ENCODE assay signal across 2 cellular contexts in the genomic region with DNA sequence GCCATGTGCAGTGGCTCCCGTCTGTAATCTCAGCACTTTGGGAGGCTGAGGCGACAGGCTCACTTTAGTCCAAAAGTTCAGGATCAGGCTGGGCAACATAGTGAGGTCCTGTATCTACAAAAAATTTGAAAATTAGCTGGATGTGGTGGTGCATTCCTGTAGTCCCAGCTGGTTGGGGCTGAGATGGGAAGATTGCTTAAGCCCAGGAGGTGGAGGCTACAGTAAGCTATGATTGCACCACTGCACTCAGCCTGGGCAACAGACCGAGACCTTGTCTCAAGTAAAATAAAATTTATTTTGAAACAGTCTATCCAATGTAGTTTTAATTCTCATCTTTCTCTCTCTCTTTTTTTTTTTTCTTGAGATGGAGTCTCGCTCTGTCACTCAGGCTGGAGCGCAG.
TF ChIP-seq lines count a peak whose summit lies in the region.

No MANE protein-coding gene starts in this region.

TF ChIP-seq in liver, 16 proteins besides CTCF, POLR2A, EP300 and RAD21:
- TF ChIP-seq, protein P1, sequence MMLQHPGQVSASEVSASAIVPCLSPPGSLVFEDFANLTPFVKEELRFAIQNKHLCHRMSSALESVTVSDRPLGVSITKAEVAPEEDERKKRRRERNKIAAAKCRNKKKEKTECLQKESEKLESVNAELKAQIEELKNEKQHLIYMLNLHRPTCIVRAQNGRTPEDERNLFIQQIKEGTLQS (IDR thresholded peaks at IDR 0.05): no peak
- TF ChIP-seq HNF4A (conservative IDR thresholded peaks at IDR 0.05): peak; percentile 20 to 25

TF ChIP-seq in HepG2, 621 proteins besides CTCF, POLR2A, EP300 and RAD21:
- TF ChIP-seq CCDC6 (CRISPR knock-in tag; IDR thresholded peaks at IDR 0.05) (no peak), CHD4 (IDR thresholded peaks at IDR 0.05; ENCODE audit: borderline replicate concordance, low read length) (no peak), PHF5A (CRISPR knock-in tag; IDR thresholded peaks at IDR 0.05; ENCODE audit: low read depth, unreplicated experiment) (no peak), RBFOX2 (IDR thresholded peaks at IDR 0.05; ENCODE audit: low read depth, low read length) (no peak), THYN1 (CRISPR knock-in tag; IDR thresholded peaks at IDR 0.05; ENCODE audit: borderline replicate concordance, low read depth) (no peak), ZNF7 (CRISPR knock-in tag; IDR thresholded peaks at IDR 0.05) (no peak), NFIB (CRISPR knock-in tag; IDR thresholded peaks at IDR 0.05; ENCODE audit: borderline replicate concordance) (no peak), ZNF775 (CRISPR knock-in tag; IDR thresholded peaks at IDR 0.05; ENCODE audit: borderline replicate concordance) (no peak)
- TF ChIP-seq, protein P2, sequence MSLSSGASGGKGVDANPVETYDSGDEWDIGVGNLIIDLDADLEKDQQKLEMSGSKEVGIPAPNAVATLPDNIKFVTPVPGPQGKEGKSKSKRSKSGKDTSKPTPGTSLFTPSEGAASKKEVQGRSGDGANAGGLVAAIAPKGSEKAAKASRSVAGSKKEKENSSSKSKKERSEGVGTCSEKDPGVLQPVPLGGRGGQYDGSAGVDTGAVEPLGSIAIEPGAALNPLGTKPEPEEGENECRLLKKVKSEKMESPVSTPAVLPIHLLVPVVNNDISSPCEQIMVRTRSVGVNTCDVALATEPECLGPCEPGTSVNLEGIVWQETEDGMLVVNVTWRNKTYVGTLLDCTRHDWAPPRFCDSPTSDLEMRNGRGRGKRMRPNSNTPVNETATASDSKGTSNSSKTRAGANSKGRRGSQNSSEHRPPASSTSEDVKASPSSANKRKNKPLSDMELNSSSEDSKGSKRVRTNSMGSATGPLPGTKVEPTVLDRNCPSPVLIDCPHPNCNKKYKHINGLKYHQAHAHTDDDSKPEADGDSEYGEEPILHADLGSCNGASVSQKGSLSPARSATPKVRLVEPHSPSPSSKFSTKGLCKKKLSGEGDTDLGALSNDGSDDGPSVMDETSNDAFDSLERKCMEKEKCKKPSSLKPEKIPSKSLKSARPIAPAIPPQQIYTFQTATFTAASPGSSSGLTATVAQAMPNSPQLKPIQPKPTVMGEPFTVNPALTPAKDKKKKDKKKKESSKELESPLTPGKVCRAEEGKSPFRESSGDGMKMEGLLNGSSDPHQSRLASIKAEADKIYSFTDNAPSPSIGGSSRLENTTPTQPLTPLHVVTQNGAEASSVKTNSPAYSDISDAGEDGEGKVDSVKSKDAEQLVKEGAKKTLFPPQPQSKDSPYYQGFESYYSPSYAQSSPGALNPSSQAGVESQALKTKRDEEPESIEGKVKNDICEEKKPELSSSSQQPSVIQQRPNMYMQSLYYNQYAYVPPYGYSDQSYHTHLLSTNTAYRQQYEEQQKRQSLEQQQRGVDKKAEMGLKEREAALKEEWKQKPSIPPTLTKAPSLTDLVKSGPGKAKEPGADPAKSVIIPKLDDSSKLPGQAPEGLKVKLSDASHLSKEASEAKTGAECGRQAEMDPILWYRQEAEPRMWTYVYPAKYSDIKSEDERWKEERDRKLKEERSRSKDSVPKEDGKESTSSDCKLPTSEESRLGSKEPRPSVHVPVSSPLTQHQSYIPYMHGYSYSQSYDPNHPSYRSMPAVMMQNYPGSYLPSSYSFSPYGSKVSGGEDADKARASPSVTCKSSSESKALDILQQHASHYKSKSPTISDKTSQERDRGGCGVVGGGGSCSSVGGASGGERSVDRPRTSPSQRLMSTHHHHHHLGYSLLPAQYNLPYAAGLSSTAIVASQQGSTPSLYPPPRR (CRISPR knock-in tag; IDR thresholded peaks at IDR 0.05; ENCODE audit: borderline replicate concordance): no peak
